ENCODE assay signal across 1 cellular context in the genomic region with DNA sequence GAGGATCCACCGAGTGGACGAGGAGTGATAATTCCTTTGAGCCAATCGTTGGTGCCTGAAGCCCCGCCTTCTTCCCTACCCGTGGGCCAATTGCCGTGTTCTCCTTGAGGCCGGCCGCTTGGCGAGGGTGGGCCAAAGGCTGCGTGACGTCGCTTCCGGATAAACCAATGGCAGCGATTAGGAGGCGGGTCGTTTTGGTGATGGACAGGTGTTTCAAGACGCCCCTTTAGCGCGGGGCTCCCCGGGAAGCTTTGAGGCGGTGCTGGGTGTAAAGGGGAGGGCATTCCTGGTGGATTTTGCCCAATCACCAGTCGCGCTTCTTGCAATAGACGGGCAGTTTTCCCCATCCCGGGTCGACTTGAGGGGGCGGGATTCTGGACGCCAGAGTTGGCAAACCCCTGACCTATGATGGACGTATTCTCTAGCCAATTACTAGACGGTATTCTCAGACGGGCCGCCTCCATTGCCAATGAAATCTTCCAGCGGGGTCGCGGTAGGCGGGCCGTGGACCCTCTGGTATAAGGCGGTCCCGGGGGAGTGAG.
A peak's percentile ranks its signal among the peaks of the same experiment; 100 is the strongest.
TF ChIP-seq lines count a peak whose summit lies in the region.

No MANE protein-coding gene starts in this region.

TF ChIP-seq in GM12878, 131 proteins besides CTCF, POLR2A, EP300 and RAD21:
- TF ChIP-seq, protein P1, sequence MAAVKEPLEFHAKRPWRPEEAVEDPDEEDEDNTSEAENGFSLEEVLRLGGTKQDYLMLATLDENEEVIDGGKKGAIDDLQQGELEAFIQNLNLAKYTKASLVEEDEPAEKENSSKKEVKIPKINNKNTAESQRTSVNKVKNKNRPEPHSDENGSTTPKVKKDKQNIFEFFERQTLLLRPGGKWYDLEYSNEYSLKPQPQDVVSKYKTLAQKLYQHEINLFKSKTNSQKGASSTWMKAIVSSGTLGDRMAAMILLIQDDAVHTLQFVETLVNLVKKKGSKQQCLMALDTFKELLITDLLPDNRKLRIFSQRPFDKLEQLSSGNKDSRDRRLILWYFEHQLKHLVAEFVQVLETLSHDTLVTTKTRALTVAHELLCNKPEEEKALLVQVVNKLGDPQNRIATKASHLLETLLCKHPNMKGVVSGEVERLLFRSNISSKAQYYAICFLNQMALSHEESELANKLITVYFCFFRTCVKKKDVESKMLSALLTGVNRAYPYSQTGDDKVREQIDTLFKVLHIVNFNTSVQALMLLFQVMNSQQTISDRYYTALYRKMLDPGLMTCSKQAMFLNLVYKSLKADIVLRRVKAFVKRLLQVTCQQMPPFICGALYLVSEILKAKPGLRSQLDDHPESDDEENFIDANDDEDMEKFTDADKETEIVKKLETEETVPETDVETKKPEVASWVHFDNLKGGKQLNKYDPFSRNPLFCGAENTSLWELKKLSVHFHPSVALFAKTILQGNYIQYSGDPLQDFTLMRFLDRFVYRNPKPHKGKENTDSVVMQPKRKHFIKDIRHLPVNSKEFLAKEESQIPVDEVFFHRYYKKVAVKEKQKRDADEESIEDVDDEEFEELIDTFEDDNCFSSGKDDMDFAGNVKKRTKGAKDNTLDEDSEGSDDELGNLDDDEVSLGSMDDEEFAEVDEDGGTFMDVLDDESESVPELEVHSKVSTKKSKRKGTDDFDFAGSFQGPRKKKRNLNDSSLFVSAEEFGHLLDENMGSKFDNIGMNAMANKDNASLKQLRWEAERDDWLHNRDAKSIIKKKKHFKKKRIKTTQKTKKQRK (IDR thresholded peaks at IDR 0.05; ENCODE audit: low read depth, low read length): peak; percentile 97
- TF ChIP-seq HCFC1 (IDR thresholded peaks at IDR 0.05; ENCODE audit: low read length): no peak
- TF ChIP-seq LARP7 (IDR thresholded peaks at IDR 0.05): no peak
- TF ChIP-seq, protein P2, sequence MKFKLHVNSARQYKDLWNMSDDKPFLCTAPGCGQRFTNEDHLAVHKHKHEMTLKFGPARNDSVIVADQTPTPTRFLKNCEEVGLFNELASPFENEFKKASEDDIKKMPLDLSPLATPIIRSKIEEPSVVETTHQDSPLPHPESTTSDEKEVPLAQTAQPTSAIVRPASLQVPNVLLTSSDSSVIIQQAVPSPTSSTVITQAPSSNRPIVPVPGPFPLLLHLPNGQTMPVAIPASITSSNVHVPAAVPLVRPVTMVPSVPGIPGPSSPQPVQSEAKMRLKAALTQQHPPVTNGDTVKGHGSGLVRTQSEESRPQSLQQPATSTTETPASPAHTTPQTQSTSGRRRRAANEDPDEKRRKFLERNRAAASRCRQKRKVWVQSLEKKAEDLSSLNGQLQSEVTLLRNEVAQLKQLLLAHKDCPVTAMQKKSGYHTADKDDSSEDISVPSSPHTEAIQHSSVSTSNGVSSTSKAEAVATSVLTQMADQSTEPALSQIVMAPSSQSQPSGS (IDR thresholded peaks at IDR 0.05; ENCODE audit: low read length): no peak
- TF ChIP-seq, protein P3, sequence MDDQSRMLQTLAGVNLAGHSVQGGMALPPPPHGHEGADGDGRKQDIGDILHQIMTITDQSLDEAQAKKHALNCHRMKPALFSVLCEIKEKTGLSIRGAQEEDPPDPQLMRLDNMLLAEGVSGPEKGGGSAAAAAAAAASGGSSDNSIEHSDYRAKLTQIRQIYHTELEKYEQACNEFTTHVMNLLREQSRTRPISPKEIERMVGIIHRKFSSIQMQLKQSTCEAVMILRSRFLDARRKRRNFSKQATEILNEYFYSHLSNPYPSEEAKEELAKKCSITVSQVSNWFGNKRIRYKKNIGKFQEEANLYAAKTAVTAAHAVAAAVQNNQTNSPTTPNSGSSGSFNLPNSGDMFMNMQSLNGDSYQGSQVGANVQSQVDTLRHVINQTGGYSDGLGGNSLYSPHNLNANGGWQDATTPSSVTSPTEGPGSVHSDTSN (IDR thresholded peaks at IDR 0.05; ENCODE audit: insufficient replicate concordance, low read depth, low read length): peak; percentile 93
- TF ChIP-seq, protein P4, sequence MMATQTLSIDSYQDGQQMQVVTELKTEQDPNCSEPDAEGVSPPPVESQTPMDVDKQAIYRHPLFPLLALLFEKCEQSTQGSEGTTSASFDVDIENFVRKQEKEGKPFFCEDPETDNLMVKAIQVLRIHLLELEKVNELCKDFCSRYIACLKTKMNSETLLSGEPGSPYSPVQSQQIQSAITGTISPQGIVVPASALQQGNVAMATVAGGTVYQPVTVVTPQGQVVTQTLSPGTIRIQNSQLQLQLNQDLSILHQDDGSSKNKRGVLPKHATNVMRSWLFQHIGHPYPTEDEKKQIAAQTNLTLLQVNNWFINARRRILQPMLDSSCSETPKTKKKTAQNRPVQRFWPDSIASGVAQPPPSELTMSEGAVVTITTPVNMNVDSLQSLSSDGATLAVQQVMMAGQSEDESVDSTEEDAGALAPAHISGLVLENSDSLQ (IDR thresholded peaks at IDR 0.05): peak; percentile 100
- TF ChIP-seq CHD2 (IDR thresholded peaks at IDR 0.05; ENCODE audit: borderline replicate concordance, low read depth, low read length): peak; percentile 93; the same call in 1 of the 2 replicates
- 0 out of 2 replicates have a peak, but pooled peaks have one; percentile 56 for TF ChIP-seq RCOR1 (conservative IDR thresholded peaks at IDR 0.05; ENCODE audit: low read depth, low read length)
- TF ChIP-seq, protein P5, sequence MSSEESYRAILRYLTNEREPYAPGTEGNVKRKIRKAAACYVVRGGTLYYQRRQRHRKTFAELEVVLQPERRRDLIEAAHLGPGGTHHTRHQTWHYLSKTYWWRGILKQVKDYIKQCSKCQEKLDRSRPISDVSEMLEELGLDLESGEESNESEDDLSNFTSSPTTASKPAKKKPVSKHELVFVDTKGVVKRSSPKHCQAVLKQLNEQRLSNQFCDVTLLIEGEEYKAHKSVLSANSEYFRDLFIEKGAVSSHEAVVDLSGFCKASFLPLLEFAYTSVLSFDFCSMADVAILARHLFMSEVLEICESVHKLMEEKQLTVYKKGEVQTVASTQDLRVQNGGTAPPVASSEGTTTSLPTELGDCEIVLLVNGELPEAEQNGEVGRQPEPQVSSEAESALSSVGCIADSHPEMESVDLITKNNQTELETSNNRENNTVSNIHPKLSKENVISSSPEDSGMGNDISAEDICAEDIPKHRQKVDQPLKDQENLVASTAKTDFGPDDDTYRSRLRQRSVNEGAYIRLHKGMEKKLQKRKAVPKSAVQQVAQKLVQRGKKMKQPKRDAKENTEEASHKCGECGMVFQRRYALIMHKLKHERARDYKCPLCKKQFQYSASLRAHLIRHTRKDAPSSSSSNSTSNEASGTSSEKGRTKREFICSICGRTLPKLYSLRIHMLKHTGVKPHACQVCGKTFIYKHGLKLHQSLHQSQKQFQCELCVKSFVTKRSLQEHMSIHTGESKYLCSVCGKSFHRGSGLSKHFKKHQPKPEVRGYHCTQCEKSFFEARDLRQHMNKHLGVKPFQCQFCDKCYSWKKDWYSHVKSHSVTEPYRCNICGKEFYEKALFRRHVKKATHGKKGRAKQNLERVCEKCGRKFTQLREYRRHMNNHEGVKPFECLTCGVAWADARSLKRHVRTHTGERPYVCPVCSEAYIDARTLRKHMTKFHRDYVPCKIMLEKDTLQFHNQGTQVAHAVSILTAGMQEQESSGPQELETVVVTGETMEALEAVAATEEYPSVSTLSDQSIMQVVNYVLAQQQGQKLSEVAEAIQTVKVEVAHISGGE (CRISPR knock-in tag; IDR thresholded peaks at IDR 0.05): no peak
- TF ChIP-seq RFX5 (IDR thresholded peaks at IDR 0.05; ENCODE audit: low read depth, low read length): peak; percentile 65
- TF ChIP-seq, protein P6, sequence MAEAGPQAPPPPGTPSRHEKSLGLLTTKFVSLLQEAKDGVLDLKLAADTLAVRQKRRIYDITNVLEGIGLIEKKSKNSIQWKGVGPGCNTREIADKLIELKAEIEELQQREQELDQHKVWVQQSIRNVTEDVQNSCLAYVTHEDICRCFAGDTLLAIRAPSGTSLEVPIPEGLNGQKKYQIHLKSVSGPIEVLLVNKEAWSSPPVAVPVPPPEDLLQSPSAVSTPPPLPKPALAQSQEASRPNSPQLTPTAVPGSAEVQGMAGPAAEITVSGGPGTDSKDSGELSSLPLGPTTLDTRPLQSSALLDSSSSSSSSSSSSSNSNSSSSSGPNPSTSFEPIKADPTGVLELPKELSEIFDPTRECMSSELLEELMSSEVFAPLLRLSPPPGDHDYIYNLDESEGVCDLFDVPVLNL (IDR thresholded peaks at IDR 0.05; ENCODE audit: low read depth, low read length): 0 out of 2 replicates have a peak, but pooled peaks have one; percentile 23
- TF ChIP-seq MEF2A (IDR thresholded peaks at IDR 0.05; ENCODE audit: insufficient read depth, low read depth, low read length): no peak
- TF ChIP-seq HDGF (IDR thresholded peaks at IDR 0.05): peak; percentile 68
- TF ChIP-seq EZH2 (IDR thresholded peaks at IDR 0.05; ENCODE audit: borderline replicate concordance, control insufficient read depth, low read depth, low read length): no peak
- TF ChIP-seq, protein P7, sequence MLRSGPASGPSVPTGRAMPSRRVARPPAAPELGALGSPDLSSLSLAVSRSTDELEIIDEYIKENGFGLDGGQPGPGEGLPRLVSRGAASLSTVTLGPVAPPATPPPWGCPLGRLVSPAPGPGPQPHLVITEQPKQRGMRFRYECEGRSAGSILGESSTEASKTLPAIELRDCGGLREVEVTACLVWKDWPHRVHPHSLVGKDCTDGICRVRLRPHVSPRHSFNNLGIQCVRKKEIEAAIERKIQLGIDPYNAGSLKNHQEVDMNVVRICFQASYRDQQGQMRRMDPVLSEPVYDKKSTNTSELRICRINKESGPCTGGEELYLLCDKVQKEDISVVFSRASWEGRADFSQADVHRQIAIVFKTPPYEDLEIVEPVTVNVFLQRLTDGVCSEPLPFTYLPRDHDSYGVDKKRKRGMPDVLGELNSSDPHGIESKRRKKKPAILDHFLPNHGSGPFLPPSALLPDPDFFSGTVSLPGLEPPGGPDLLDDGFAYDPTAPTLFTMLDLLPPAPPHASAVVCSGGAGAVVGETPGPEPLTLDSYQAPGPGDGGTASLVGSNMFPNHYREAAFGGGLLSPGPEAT (IDR thresholded peaks at IDR 0.05; ENCODE audit: low read depth): no peak
- TF ChIP-seq FOS (IDR thresholded peaks at IDR 0.05; ENCODE audit: borderline replicate concordance, extremely low read depth, insufficient read length): peak; percentile 86
- peak; percentile 44; the same call in 1 of the 2 replicates for TF ChIP-seq GABPA (IDR thresholded peaks at IDR 0.05; ENCODE audit: low read depth)
- TF ChIP-seq SREBF1 (IDR thresholded peaks at IDR 0.05; ENCODE audit: low read length): 0 out of 2 replicates have a peak, but pooled peaks have one; percentile 15
- TF ChIP-seq, protein P8, sequence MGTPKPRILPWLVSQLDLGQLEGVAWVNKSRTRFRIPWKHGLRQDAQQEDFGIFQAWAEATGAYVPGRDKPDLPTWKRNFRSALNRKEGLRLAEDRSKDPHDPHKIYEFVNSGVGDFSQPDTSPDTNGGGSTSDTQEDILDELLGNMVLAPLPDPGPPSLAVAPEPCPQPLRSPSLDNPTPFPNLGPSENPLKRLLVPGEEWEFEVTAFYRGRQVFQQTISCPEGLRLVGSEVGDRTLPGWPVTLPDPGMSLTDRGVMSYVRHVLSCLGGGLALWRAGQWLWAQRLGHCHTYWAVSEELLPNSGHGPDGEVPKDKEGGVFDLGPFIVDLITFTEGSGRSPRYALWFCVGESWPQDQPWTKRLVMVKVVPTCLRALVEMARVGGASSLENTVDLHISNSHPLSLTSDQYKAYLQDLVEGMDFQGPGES (IDR thresholded peaks at IDR 0.05): peak; percentile 93
- TF ChIP-seq MEF2B (IDR thresholded peaks at IDR 0.05; ENCODE audit: partially characterized antibody, poor library complexity, severe bottlenecking): peak; percentile 99
- TF ChIP-seq NR2C1 (IDR thresholded peaks at IDR 0.05): peak; percentile 92
- TF ChIP-seq ZNF622 (IDR thresholded peaks at IDR 0.05): no peak
- peak; percentile 93 for TF ChIP-seq SP1 (IDR thresholded peaks at IDR 0.05; ENCODE audit: low read depth, low read length)
- TF ChIP-seq, protein P9, sequence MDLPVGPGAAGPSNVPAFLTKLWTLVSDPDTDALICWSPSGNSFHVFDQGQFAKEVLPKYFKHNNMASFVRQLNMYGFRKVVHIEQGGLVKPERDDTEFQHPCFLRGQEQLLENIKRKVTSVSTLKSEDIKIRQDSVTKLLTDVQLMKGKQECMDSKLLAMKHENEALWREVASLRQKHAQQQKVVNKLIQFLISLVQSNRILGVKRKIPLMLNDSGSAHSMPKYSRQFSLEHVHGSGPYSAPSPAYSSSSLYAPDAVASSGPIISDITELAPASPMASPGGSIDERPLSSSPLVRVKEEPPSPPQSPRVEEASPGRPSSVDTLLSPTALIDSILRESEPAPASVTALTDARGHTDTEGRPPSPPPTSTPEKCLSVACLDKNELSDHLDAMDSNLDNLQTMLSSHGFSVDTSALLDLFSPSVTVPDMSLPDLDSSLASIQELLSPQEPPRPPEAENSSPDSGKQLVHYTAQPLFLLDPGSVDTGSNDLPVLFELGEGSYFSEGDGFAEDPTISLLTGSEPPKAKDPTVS (IDR thresholded peaks at IDR 0.05; ENCODE audit: low read depth, low read length): 0 out of 2 replicates have a peak, but pooled peaks have one; percentile 25
- TF ChIP-seq WRNIP1 (IDR thresholded peaks at IDR 0.05; ENCODE audit: borderline replicate concordance, low read depth, low read length): no peak
- no peak for TF ChIP-seq EGR1 (IDR thresholded peaks at IDR 0.05; ENCODE audit: borderline replicate concordance in 1 of 2, low read depth in 2 of 2, low read length in 2 of 2)
- TF ChIP-seq SMC3 (IDR thresholded peaks at IDR 0.05; ENCODE audit: borderline replicate concordance, low read length): no peak
- TF ChIP-seq ZNF24 (IDR thresholded peaks at IDR 0.05): no peak
- no peak for TF ChIP-seq BMI1 (IDR thresholded peaks at IDR 0.05; ENCODE audit: borderline replicate concordance)
- no peak for TF ChIP-seq JUND (IDR thresholded peaks at IDR 0.05; ENCODE audit: low read depth, low read length)
- no peak for TF ChIP-seq STAT1 (conservative IDR thresholded peaks at IDR 0.05)
- peak; percentile 35 for TF ChIP-seq NFYA (IDR thresholded peaks at IDR 0.05; ENCODE audit: borderline replicate concordance, low read depth, low read length)
- TF ChIP-seq CHD1 (IDR thresholded peaks at IDR 0.05; ENCODE audit: low read depth, low read length): no peak
- TF ChIP-seq TBL1XR1 (IDR thresholded peaks at IDR 0.05; ENCODE audit: low read depth, low read length): peak; percentile 39; the same call in 1 of the 2 replicates
- peak; percentile 99 for TF ChIP-seq DPF2 (IDR thresholded peaks at IDR 0.05)
- TF ChIP-seq CREB1 (IDR thresholded peaks at IDR 0.05; ENCODE audit: low read depth): peak; percentile 87
